15 cellular contexts compared by ENCODE assay signal in the genomic region with DNA sequence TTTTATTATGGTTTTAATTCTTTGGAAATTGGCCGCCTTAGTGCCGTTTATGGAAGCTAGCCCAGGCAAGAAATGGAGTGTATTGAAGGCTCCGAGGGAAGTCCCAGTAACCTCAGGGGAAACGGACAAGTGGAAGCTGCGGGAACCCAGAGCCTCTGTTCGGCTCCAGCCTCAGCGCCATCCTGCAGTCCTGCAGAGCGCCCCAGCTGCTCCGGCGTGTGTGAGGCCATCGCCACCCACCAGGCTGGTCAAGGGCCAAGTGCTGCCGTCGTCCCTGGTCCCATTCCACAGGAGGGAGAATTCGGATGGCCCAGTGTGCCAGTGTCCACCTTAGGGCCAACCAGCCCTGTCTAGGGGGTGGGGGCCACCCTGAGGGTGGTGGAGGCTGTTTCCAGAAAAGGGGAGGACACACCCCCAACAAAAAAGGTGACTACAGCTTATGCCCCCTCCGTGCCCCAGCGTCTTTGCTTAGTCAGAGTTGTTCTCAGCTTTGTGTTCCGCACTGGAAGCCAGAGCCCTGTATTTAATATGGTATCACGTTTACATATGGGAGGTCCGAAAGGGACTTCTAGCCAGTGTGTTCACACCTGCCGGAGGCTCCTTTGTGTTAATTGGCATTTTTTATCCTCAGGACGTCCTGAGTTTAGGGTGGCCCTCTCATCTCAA. TPM values are rescaled to one million over a fixed set of nuclear protein-coding genes. Genes with fewer than 3 reads are reported as not detected.
DNase-seq lines count a peak whose midpoint lies in the region; ATAC-seq and TF ChIP-seq lines count a peak whose summit lies in the region.
"Had no signal": no experiment of that assay in that cellular context is flagged by ENCODE, and none has a peak within 500 bp of the region (broad histone marks: within the 10 kb centered on the region; RNA-seq: fewer than 3 reads in every experiment).

No MANE protein-coding gene starts in this region.

- H3K36me3 ChIP-seq in heart left ventricle (peaks cover 0 to 21% (median 7%) of the 10 kb centered on the region in 9 donors), aorta (ENCODE audit: control insufficient read depth in 1 of 2, insufficient read depth in 2 of 2, low read length in 1 of 2) (no peaks in the 10 kb centered on the region)

- H3K4me1 ChIP-seq in right cardiac atrium (ENCODE audit: control insufficient read depth, insufficient read depth, low read length), result no peaks in the 10 kb centered on the region
- peaks cover 0 to 27% (median 8%) of the 10 kb centered on the region in 12 donors for H3K4me1 ChIP-seq in heart left ventricle
- no peaks in the 10 kb centered on the region for H3K4me1 ChIP-seq in aorta (ENCODE audit: control insufficient read depth in 1 of 2, insufficient read depth in 2 of 2, low read length in 2 of 2)
- H3K4me1 ChIP-seq: A549 had no signal

- peak; percentile 10 to 20 for ATAC-seq in right cardiac atrium
- no peak for ATAC-seq in heart left ventricle
- peak; percentile 29 for ATAC-seq in aorta (ENCODE audit: low FRiP score)
- ATAC-seq in GM19463 (IDR thresholded peaks at IDR 0.05; ENCODE audit: unreplicated experiment), result no peak
- ATAC-seq: A549 had no signal

- WGBS in right cardiac atrium, result 72% methylated on average over 21 of the region's 21 CpGs
- WGBS in heart left ventricle, 4 donors, result 83 to 91% (median 88%) methylated on average over 19 to 21 of the region's 21 CpGs
- WGBS in aorta, 2 donors, result 48 to 50% methylated on average over 21 of the region's 21 CpGs

- no peaks in the 10 kb centered on the region for H3K9me3 ChIP-seq in right cardiac atrium (ENCODE audit: control insufficient read depth, low read length)
- no peaks in the 10 kb centered on the region for H3K9me3 ChIP-seq in heart left ventricle
- no peaks in the 10 kb centered on the region for H3K9me3 ChIP-seq in aorta (ENCODE audit: control insufficient read depth, low read length)
- H3K9me3 ChIP-seq: A549, Peyer's patch had no signal

- no peak overlapping the region for H3K4me3 Mint-ChIP-seq in dendritic cell treated with granulocyte-macrophage colony-stimulating factor and Interleukin-4, amounts not matched to agents 40 ng/mL and 50 ng/mL, for 4 days

- no peaks in the 10 kb centered on the region for H3K9me3 Mint-ChIP-seq in dendritic cell treated with granulocyte-macrophage colony-stimulating factor and Interleukin-4, amounts not matched to agents 40 ng/mL and 50 ng/mL, for 4 days

- H3K27ac ChIP-seq in right cardiac atrium (ENCODE audit: low read length) (no peak overlapping the region), heart left ventricle (no peak overlapping the region), aorta (ENCODE audit: low read depth in 1 of 2, low read length in 2 of 2) (no peak overlapping the region)
- H3K27ac ChIP-seq: A549, Peyer's patch had no signal

- H3K4me1 Mint-ChIP-seq in dendritic cell treated with granulocyte-macrophage colony-stimulating factor and Interleukin-4, amounts not matched to agents 40 ng/mL and 50 ng/mL, for 4 days (ENCODE audit: low read depth), result peaks cover 61% of the 10 kb centered on the region

- intact Hi-C loops in right cardiac atrium (cut with DNase I), result no loop called here
- intact Hi-C loops in heart left ventricle (cut with DNase I), result no loop called here
- intact Hi-C loops in dendritic cell treated with granulocyte-macrophage colony-stimulating factor and Interleukin-4, amounts not matched to agents 40 ng/mL and 50 ng/mL, for 4 days (cut with micrococcal nuclease), result no loop called here
- intact Hi-C loops in aorta (cut with DNase I), result no loop called here

- no peak overlapping the region for H3K4me3 ChIP-seq in right cardiac atrium (ENCODE audit: low read length)
- H3K4me3 ChIP-seq in heart left ventricle, result no peak overlapping the region
- H3K4me3 ChIP-seq in aorta (ENCODE audit: low read length in 2 of 2), result no peak overlapping the region
- H3K4me3 ChIP-seq: A549, Peyer's patch had no signal

- no peak for TF ChIP-seq POLR2A in heart left ventricle (IDR thresholded peaks at IDR 0.05)

- no peak for TF ChIP-seq CTCF in heart left ventricle (IDR thresholded peaks at IDR 0.05)

- H3K36me3 Mint-ChIP-seq in dendritic cell treated with granulocyte-macrophage colony-stimulating factor and Interleukin-4, amounts not matched to agents 40 ng/mL and 50 ng/mL, for 4 days (ENCODE audit: low read depth), result peaks cover 72% of the 10 kb centered on the region

- H3K27me3 Mint-ChIP-seq in dendritic cell treated with granulocyte-macrophage colony-stimulating factor and Interleukin-4, amounts not matched to agents 40 ng/mL and 50 ng/mL, for 4 days, result no peaks in the 10 kb centered on the region

- H3K27ac Mint-ChIP-seq in dendritic cell treated with granulocyte-macrophage colony-stimulating factor and Interleukin-4, amounts not matched to agents 40 ng/mL and 50 ng/mL, for 4 days, result peak overlapping the region; percentile 42

- no peaks in the 10 kb centered on the region for H3K27me3 ChIP-seq in right cardiac atrium (ENCODE audit: control insufficient read depth, insufficient read depth)
- no peaks in the 10 kb centered on the region for H3K27me3 ChIP-seq in heart left ventricle
- no peaks in the 10 kb centered on the region for H3K27me3 ChIP-seq in aorta (ENCODE audit: control insufficient read depth in 1 of 2, insufficient read depth in 2 of 2, low read length in 1 of 2)
- H3K27me3 ChIP-seq: Peyer's patch had no signal

- DNase-seq in right cardiac atrium (peak in 1 of 3 donors; percentile 64), heart left ventricle (no peak), midbrain (lab: John Stamatoyannopoulos, UW) (peak; percentile 19), aorta (no peak), NCI-H1092 (lab: John Stamatoyannopoulos, UW) (no peak), NCI-H1417 treated with DMSO at 0.1 percent for 48 hours (lab: John Stamatoyannopoulos, UW) (no peak)
- DNase-seq: DMS79 treated with DMSO at 0.1 percent for 48 hours, NCI-H1048, NCI-H1694, NCI-H524, Peyer's patch, SHP77 had no signal

RNA-seq across cellular contexts. Expression of gene MGRN1, which starts 13.0 kb away (rescaled TPM):
- total RNA-seq in right cardiac atrium, result 10 to 100 TPM; 37.0 to 49.9 (median 41.2) TPM
- 22.0 TPM for polyA plus RNA-seq in right cardiac atrium
- total RNA-seq in heart left ventricle, result 10 to 100 TPM; 28.5 to 75.0 (median 42.0) TPM
- 10 to 100 TPM; 17.9 to 36.9 TPM for polyA plus RNA-seq in heart left ventricle
- total RNA-seq in aorta, result 10 to 100 TPM; 64.3 to 77.7 TPM
- polyA plus RNA-seq in aorta, result 10 to 100 TPM; 15.4 to 21.5 TPM

RNA-seq across cellular contexts. Expression of gene UBALD1, which starts 22.9 kb away (rescaled TPM):
- 10 to 100 TPM; 22.3 to 28.7 (median 25.7) TPM for total RNA-seq in right cardiac atrium
- polyA plus RNA-seq in right cardiac atrium, result 30.1 TPM
- total RNA-seq in heart left ventricle, result 10 to 100 TPM in 8 of 9 donors, 1 to 10 TPM in 1; 9.1 to 38.9 (median 18.7) TPM
- polyA plus RNA-seq in heart left ventricle, result 10 to 100 TPM; 23.7 to 33.9 TPM
- 10 to 100 TPM; 20.4 to 21.2 TPM for total RNA-seq in aorta
- 10 to 100 TPM; 11.1 to 32.3 TPM for polyA plus RNA-seq in aorta

RNA-seq across cellular contexts. Expression of gene NUDT16L1, which starts 55.7 kb away (rescaled TPM):
- 10 to 100 TPM; 30.5 to 55.2 (median 42.5) TPM for total RNA-seq in right cardiac atrium
- 62.3 TPM for polyA plus RNA-seq in right cardiac atrium
- 10 to 100 TPM; 33.1 to 65.2 (median 46.4) TPM for total RNA-seq in heart left ventricle
- polyA plus RNA-seq in heart left ventricle, result 10 to 100 TPM; 47.5 to 51.0 TPM
- total RNA-seq in aorta, result 10 to 100 TPM; 11.1 to 16.2 TPM
- 10 to 100 TPM; 25.2 to 28.3 TPM for polyA plus RNA-seq in aorta

Comparison
In these comparisons a context has a peak if more than half of its experiments do, and no peak if none do; other contexts are left out.
1. ATAC-seq: peak in right cardiac atrium (2 of 2) and aorta (single experiment); none in heart left ventricle (0 of 4) and GM19463 (single experiment).